1 cellular context compared by ENCODE assay signal in the genomic region with DNA sequence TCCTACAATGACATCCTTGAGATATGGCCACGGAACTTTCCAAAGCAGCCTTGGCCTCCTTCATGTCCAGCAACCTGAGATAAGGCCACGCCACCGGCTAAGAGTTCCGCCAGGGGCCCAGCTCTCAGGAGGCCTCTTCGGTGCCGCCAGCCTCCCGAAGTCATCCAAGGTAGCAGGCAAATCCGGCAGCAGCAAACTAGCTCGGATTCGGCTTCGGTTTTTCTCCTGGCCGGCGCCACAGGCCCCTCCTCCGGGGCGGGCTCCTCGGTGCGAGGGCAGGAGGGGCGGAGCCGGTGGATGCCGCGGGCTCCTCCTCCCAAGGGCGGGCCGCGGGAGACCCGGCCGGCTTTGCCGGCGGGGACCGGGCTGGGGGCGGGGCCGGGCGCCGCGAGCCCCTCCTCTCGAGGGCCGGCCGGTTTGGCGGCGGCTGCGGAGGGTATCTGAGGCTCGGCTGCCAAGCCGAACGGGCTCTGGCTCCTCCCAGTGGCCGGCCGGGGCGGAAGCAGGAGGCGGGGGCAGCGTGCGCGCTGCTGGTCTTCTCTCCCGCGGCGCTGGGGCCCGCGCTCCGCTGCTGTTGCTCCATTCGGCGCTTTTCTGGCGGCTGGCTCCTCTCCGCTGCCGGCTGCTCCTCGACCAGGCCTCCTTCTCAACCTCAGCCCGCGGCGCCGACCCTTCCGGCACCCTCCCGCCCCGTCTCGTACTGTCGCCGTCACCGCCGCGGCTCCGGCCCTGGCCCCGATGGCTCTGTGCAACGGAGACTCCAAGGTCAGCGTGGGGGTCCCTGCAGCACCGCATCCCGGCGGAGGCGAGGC.
TF ChIP-seq lines count a peak whose summit lies in the region.

Gene GMPS (plus strand): TSS at position 518 of the 812 bp plus-strand sequence. CDS start 221 bp downstream, at position 739.

TF ChIP-seq in HepG2, 621 proteins besides CTCF, POLR2A, EP300 and RAD21 (continued from another document):
- peak; percentile 55; the same call in 1 of the 2 replicates for TF ChIP-seq KDM5A (IDR thresholded peaks at IDR 0.05; ENCODE audit: borderline replicate concordance, low read length)
- TF ChIP-seq, protein P1, sequence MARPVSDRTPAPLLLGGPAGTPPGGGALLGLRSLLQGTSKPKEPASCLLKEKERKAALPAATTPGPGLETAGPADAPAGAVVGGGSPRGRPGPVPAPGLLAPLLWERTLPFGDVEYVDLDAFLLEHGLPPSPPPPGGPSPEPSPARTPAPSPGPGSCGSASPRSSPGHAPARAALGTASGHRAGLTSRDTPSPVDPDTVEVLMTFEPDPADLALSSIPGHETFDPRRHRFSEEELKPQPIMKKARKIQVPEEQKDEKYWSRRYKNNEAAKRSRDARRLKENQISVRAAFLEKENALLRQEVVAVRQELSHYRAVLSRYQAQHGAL (CRISPR knock-in tag; IDR thresholded peaks at IDR 0.05; ENCODE audit: not compliant biosample characterization): no peak
- peak; percentile 70 for TF ChIP-seq SALL1 (CRISPR knock-in tag; IDR thresholded peaks at IDR 0.05)
- TF ChIP-seq KDM2A (CRISPR knock-in tag; IDR thresholded peaks at IDR 0.05; ENCODE audit: borderline replicate concordance, low read depth): peak; percentile 81
- peak; percentile 100 for TF ChIP-seq ZNF441 (CRISPR knock-in tag; IDR thresholded peaks at IDR 0.05; ENCODE audit: borderline replicate concordance)
- TF ChIP-seq ZIK1 (CRISPR knock-in tag; IDR thresholded peaks at IDR 0.05; ENCODE audit: borderline replicate concordance, low read depth): peak; percentile 46; the same call in 1 of the 2 replicates
- TF ChIP-seq NPAS2 (CRISPR knock-in tag; IDR thresholded peaks at IDR 0.05; ENCODE audit: borderline replicate concordance): no peak
- peak; percentile 45; the same call in 1 of the 2 replicates for TF ChIP-seq PHF20 (CRISPR knock-in tag; IDR thresholded peaks at IDR 0.05)
- TF ChIP-seq PHF5A (CRISPR knock-in tag; IDR thresholded peaks at IDR 0.05; ENCODE audit: low read depth, unreplicated experiment): no peak
- TF ChIP-seq CBFB (CRISPR knock-in tag; IDR thresholded peaks at IDR 0.05): 0 out of 2 replicates have a peak, but pooled peaks have one; percentile 28
- no peak; the same call in 1 of the 2 replicates for TF ChIP-seq ZNF879 (CRISPR knock-in tag; IDR thresholded peaks at IDR 0.05)
- TF ChIP-seq GATAD2A (CRISPR knock-in tag; IDR thresholded peaks at IDR 0.05): 0 out of 2 replicates have a peak, but pooled peaks have one; percentile 54
- no peak for TF ChIP-seq HHEX (CRISPR knock-in tag; IDR thresholded peaks at IDR 0.05)
- TF ChIP-seq RFXAP (CRISPR knock-in tag; IDR thresholded peaks at IDR 0.05; ENCODE audit: borderline replicate concordance): 0 out of 2 replicates have a peak, but pooled peaks have one; percentile 0
- no peak for TF ChIP-seq ZNF740 (CRISPR knock-in tag; IDR thresholded peaks at IDR 0.05)
- TF ChIP-seq HNRNPLL (IDR thresholded peaks at IDR 0.05; ENCODE audit: low read depth, low read length, poor library complexity, severe bottlenecking): peak; percentile 46
- peak; percentile 71 for TF ChIP-seq MXD1 (CRISPR knock-in tag; IDR thresholded peaks at IDR 0.05)
- TF ChIP-seq NR2C2 (CRISPR knock-in tag; IDR thresholded peaks at IDR 0.05; ENCODE audit: borderline replicate concordance): no peak; the same call in 1 of the 2 replicates
- TF ChIP-seq ZNF841 (CRISPR knock-in tag; IDR thresholded peaks at IDR 0.05; ENCODE audit: borderline replicate concordance): no peak
- TF ChIP-seq KLF9 (CRISPR knock-in tag; IDR thresholded peaks at IDR 0.05; ENCODE audit: low read depth): no peak
- TF ChIP-seq, protein P2, sequence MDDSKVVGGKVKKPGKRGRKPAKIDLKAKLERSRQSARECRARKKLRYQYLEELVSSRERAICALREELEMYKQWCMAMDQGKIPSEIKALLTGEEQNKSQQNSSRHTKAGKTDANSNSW (CRISPR knock-in tag; IDR thresholded peaks at IDR 0.05; ENCODE audit: borderline replicate concordance): 0 out of 2 replicates have a peak, but pooled peaks have one; percentile 39
- TF ChIP-seq, protein P3, sequence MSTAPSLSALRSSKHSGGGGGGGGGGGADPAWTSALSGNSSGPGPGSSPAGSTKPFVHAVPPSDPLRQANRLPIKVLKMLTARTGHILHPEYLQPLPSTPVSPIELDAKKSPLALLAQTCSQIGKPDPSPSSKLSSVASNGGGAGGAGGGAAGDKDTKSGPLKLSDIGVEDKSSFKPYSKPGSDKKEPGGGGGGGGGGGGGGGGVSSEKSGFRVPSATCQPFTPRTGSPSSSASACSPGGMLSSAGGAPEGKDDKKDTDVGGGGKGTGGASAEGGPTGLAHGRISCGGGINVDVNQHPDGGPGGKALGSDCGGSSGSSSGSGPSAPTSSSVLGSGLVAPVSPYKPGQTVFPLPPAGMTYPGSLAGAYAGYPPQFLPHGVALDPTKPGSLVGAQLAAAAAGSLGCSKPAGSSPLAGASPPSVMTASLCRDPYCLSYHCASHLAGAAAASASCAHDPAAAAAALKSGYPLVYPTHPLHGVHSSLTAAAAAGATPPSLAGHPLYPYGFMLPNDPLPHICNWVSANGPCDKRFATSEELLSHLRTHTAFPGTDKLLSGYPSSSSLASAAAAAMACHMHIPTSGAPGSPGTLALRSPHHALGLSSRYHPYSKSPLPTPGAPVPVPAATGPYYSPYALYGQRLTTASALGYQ (CRISPR knock-in tag; IDR thresholded peaks at IDR 0.05): no peak
- TF ChIP-seq ZC3H4 (CRISPR knock-in tag; IDR thresholded peaks at IDR 0.05; ENCODE audit: borderline replicate concordance): no peak
- no peak for TF ChIP-seq DPF2 (CRISPR knock-in tag; IDR thresholded peaks at IDR 0.05; ENCODE audit: borderline replicate concordance, low read depth)
- 0 out of 2 replicates have a peak, but pooled peaks have one; percentile 22 for TF ChIP-seq ZNF333 (CRISPR knock-in tag; IDR thresholded peaks at IDR 0.05; ENCODE audit: borderline replicate concordance)
- TF ChIP-seq ZBTB8A (CRISPR knock-in tag; IDR thresholded peaks at IDR 0.05; ENCODE audit: borderline replicate concordance, low read depth): no peak
- 0 out of 2 replicates have a peak, but pooled peaks have one; percentile 36 for TF ChIP-seq HBP1 (CRISPR knock-in tag; IDR thresholded peaks at IDR 0.05; ENCODE audit: low read depth)
